ENCODE assay signal across 24 cellular contexts in the genomic region with DNA sequence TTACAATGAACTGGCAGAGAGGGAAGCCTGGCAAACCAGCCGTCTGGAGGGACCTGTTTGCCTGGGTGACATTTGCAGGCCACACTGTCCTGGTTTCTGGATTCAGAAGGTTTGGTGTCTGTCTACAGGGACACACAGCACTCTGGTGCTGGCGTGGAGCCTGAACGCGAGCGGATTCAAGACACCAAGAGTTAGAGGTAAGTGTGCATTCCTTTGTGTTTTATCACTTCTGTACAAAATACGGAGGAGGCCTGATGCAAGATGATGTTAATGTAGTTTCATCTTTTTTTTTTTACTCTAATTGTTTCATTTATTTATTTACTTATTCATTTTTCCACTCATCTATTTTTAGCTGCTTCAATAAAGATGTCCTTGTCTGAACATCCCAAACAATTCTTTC.
"Had no signal": no experiment of that assay in that cellular context is flagged by ENCODE, and none has a peak within 500 bp of the region (broad histone marks: within the 10 kb centered on the region; RNA-seq: fewer than 3 reads in every experiment).

No MANE protein-coding gene starts in this region.

- H3K36me3 ChIP-seq: ascending aorta had no signal

- H3K4me3 ChIP-seq: ascending aorta had no signal

- H3K36me3 Mint-ChIP-seq: activated naive CD4-positive, alpha-beta T cell treated with anti-CD3 and anti-CD28 coated beads, Interleukin-2, amount 50 U/mL, for 24 hours; brain had no signal

- H3K4me3 Mint-ChIP-seq: activated CD8-positive, alpha-beta T cell treated with anti-CD3 and anti-CD28 coated beads for 36 hours; activated naive CD4-positive, alpha-beta T cell treated with anti-CD3 and anti-CD28 coated beads, Interleukin-2, amount 50 U/mL, for 24 hours; activated naive CD8-positive, alpha-beta T cell treated with anti-CD3 and anti-CD28 coated beads, Interleukin-2, amount 50 U/mL, for 24 hours; activated T-cell treated with anti-CD3 and anti-CD28 coated beads, Interleukin-2, amount 50 U/mL, for 72 hours; brain; T-helper 1 cell treated with Interleukin-12 subunit alpha and Interleukin-12 subunit beta and Interleukin-4 antibody, amounts not matched to agents 30 μg/mL and 1 μg/mL, for 36 hours had no signal

- H3K27me3 Mint-ChIP-seq: activated CD8-positive, alpha-beta T cell treated with anti-CD3 and anti-CD28 coated beads for 36 hours; activated naive CD8-positive, alpha-beta T cell treated with anti-CD3 and anti-CD28 coated beads, Interleukin-2, amount 50 U/mL, for 24 hours; brain had no signal

- ATAC-seq: activated CD4-positive, CD25-positive, alpha-beta regulatory T cell treated with anti-CD3 and anti-CD28 coated beads, Interleukin-2, amount 50 U/mL, for 24 hours; activated CD8-positive, alpha-beta T cell treated with anti-CD3 and anti-CD28 coated beads for 36 hours; activated naive CD8-positive, alpha-beta T cell treated with anti-CD3 and anti-CD28 coated beads, Interleukin-2, amount 50 U/mL, for 24 hours; activated T-cell treated with anti-CD3 and anti-CD28 coated beads, Interleukin-2, amount 50 U/mL, for 72 hours; Panc1 had no signal

- DNase-seq: activated CD4-positive, alpha-beta T cell treated with anti-CD3 and anti-CD28 coated beads for 4 hours; activated CD8-positive, alpha-beta memory T cell treated with anti-CD3 and anti-CD28 coated beads, Interleukin-2, amount 50 U/mL, for 4 hours; activated CD8-positive, alpha-beta T cell treated with anti-CD3 and anti-CD28 coated beads for 36 hours; activated naive CD4-positive, alpha-beta T cell; activated naive CD8-positive, alpha-beta T cell treated with anti-CD3 and anti-CD28 coated beads, Interleukin-2, amount 50 U/mL, for 24 hours; activated T-cell treated with anti-CD3 and anti-CD28 coated beads, Interleukin-2, amount 50 U/mL, for 72 hours; amniotic stem cell; cerebellar nuclear complex; NCI-H1105 treated with DMSO at 0.1 percent for 48 hours; NCI-H1436 treated with DMSO at 0.1 percent for 48 hours; NCI-H187 treated with DMSO at 0.1 percent for 48 hours; NCI-H2081 treated with DMSO at 0.1 percent for 48 hours; NCI-H2171 treated with DMSO at 0.1 percent for 48 hours; NCI-H226; NCI-H526; NCI-H774; SHP77 treated with DMSO at 0.1 percent for 48 hours had no signal

- H3K9me3 Mint-ChIP-seq: activated CD8-positive, alpha-beta T cell treated with anti-CD3 and anti-CD28 coated beads for 36 hours; activated naive CD4-positive, alpha-beta T cell treated with anti-CD3 and anti-CD28 coated beads, Interleukin-2, amount 50 U/mL, for 24 hours; activated naive CD8-positive, alpha-beta T cell treated with anti-CD3 and anti-CD28 coated beads, Interleukin-2, amount 50 U/mL, for 24 hours; activated T-cell treated with anti-CD3 and anti-CD28 coated beads, Interleukin-2, amount 50 U/mL, for 72 hours; activated T-helper 2 cell treated with anti-CD3 and anti-CD28 coated beads, Interferon-gamma antibody, Interleukin-2, Interleukin-4, amounts not matched to agents 10 μg/mL and 5 μg/mL and 100 μg/mL, durations not matched to agents 14 hours and 24 hours and 36 hours; brain; T-helper 1 cell treated with Interleukin-12 subunit alpha and Interleukin-12 subunit beta and Interleukin-4 antibody, amounts not matched to agents 30 μg/mL and 1 μg/mL, for 36 hours had no signal

- H3K9me3 ChIP-seq: ascending aorta had no signal

- H3K27ac ChIP-seq: ascending aorta had no signal

- H3K27ac Mint-ChIP-seq: activated CD8-positive, alpha-beta T cell treated with anti-CD3 and anti-CD28 coated beads for 36 hours; activated naive CD4-positive, alpha-beta T cell treated with anti-CD3 and anti-CD28 coated beads, Interleukin-2, amount 50 U/mL, for 24 hours; activated naive CD8-positive, alpha-beta T cell treated with anti-CD3 and anti-CD28 coated beads, Interleukin-2, amount 50 U/mL, for 24 hours; activated T-cell treated with anti-CD3 and anti-CD28 coated beads, Interleukin-2, amount 50 U/mL, for 72 hours; activated T-helper 2 cell treated with anti-CD3 and anti-CD28 coated beads, Interferon-gamma antibody, Interleukin-2, Interleukin-4, amounts not matched to agents 10 μg/mL and 5 μg/mL and 100 μg/mL, durations not matched to agents 14 hours and 24 hours and 36 hours; brain; T-helper 1 cell treated with Interleukin-12 subunit alpha and Interleukin-12 subunit beta and Interleukin-4 antibody, amounts not matched to agents 30 μg/mL and 1 μg/mL, for 36 hours had no signal

- H3K4me1 ChIP-seq: ascending aorta had no signal

- H3K27me3 ChIP-seq: ascending aorta had no signal
